21 cellular contexts compared by ENCODE assay signal in the genomic region with DNA sequence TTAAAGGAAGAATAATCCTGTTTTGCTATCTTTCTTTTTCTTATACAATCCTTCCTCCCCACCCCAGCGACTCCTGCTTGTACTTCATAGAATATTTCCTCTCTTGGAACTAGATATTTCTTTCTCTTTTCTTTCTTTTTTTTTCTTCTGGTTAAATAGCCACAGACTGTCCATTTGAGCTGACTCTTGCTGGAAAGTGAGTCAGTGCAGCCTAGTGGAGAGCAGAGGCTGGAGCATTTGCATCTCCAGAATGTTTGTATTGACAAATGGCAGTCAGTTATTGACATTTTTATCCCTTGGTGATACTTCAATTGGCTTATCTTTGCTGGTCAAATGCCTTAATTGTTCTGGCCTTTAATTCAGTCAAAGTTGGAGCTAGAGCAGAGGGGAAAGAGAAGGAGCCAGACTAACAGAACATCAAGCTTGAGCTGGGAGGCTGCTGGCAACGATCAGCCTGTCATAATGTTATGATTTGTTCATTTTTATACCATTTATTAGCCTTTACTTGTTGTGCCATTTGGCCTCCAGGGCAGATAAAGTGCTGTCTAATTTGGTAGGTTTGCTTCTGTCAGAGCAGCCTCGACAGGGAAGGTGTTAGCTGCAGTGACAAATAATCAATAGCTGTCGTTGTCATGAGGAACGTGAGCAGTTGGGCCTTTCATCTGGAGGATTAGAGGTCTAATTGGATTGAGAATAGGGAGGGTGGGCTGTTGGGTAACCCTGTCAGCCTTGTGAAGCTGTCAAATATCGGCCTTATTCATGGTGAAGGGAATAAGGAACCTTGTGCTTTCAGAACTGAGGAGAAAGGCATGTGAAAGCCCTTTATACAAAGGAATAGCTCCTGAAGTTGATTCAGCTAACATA.
DNase-seq lines count a peak whose midpoint lies in the region; ATAC-seq and TF ChIP-seq lines count a peak whose summit lies in the region.
"Had no signal": no experiment of that assay in that cellular context is flagged by ENCODE, and none has a peak within 500 bp of the region (broad histone marks: within the 10 kb centered on the region; RNA-seq: fewer than 3 reads in every experiment).

No MANE protein-coding gene starts in this region.

- no peak overlapping the region for H3K4me3 ChIP-seq in astrocyte of the spinal cord (ENCODE audit: low read depth, low read length)
- H3K4me3 ChIP-seq: esophagus squamous epithelium, right atrium auricular region, transverse colon had no signal

- H3K27me3 Mint-ChIP-seq in glutamatergic neuron (ENCODE audit: unreplicated experiment) = peaks cover 5% of the 10 kb centered on the region
- H3K27me3 Mint-ChIP-seq in type B pancreatic cell = no peaks in the 10 kb centered on the region
- no peaks in the 10 kb centered on the region for H3K27me3 Mint-ChIP-seq in effector memory CD8-positive, alpha-beta T cell
- H3K27me3 Mint-ChIP-seq in activated CD8-positive, alpha-beta T cell treated with anti-CD3 and anti-CD28 coated beads, Interleukin-2, amount 10 ng/mL, durations not matched to agents 7 days and 5 days (ENCODE audit: low read depth) = no peaks in the 10 kb centered on the region
- H3K27me3 Mint-ChIP-seq: CD4-positive, CD25-positive, alpha-beta regulatory T cell; T-cell had no signal

- H3K4me1 Mint-ChIP-seq in glutamatergic neuron (ENCODE audit: low read depth, unreplicated experiment) (peaks cover 17% of the 10 kb centered on the region), type B pancreatic cell (ENCODE audit: unreplicated experiment) (no peaks in the 10 kb centered on the region)
- peaks cover 0 to 7% of the 10 kb centered on the region in 2 donors for H3K4me1 Mint-ChIP-seq in effector memory CD8-positive, alpha-beta T cell (ENCODE audit: low read depth in 2 of 2)
- H3K4me1 Mint-ChIP-seq in activated CD8-positive, alpha-beta T cell treated with anti-CD3 and anti-CD28 coated beads, Interleukin-2, amount 10 ng/mL, durations not matched to agents 7 days and 5 days (ENCODE audit: low read depth) = no peaks in the 10 kb centered on the region
- H3K4me1 Mint-ChIP-seq: T-cell had no signal

- H3K9me3 Mint-ChIP-seq in glutamatergic neuron (ENCODE audit: unreplicated experiment) (peaks cover 4% of the 10 kb centered on the region), type B pancreatic cell (peaks cover 9% of the 10 kb centered on the region)
- peaks cover 0 to 7% of the 10 kb centered on the region in 2 donors for H3K9me3 Mint-ChIP-seq in effector memory CD8-positive, alpha-beta T cell
- H3K9me3 Mint-ChIP-seq in activated CD8-positive, alpha-beta T cell treated with anti-CD3 and anti-CD28 coated beads, Interleukin-2, amount 10 ng/mL, durations not matched to agents 7 days and 5 days (ENCODE audit: insufficient read depth) = no peaks in the 10 kb centered on the region

- POLR2A ChIA-PET in activated CD8-positive, alpha-beta T cell treated with anti-CD3 and anti-CD28 coated beads, Interleukin-2, amount 10 ng/mL, durations not matched to agents 7 days and 5 days (lab: Charles Lee) = no interaction called here

- no peak for ATAC-seq in HG02885 (IDR thresholded peaks at IDR 0.05; ENCODE audit: poor library complexity, unreplicated experiment)
- no peak for ATAC-seq in effector memory CD8-positive, alpha-beta T cell (replicated peaks)
- ATAC-seq in activated CD8-positive, alpha-beta T cell treated with anti-CD3 and anti-CD28 coated beads, Interleukin-2, amount 10 ng/mL, durations not matched to agents 7 days and 5 days = no peak
- ATAC-seq: activated T-cell treated with anti-CD3 and anti-CD28 coated beads, Interleukin-2, amount 50 U/mL, for 72 hours; left colon; stimulated activated naive CD8-positive, alpha-beta T cell treated with anti-CD3 and anti-CD28 coated beads, Interleukin-15, Interleukin-2, amounts not matched to agents 100 U/mL and 50 U/mL, for 24 hours; T-cell had no signal

- CTCF ChIA-PET in activated CD8-positive, alpha-beta T cell treated with anti-CD3 and anti-CD28 coated beads, Interleukin-2, amount 10 ng/mL, durations not matched to agents 7 days and 5 days (lab: Charles Lee) = interaction anchor here (1.0 kb wide), 1 partner anchor 35 kb away, joined by 3 read pairs; no protein-coding TSS in a partner anchor

- in situ Hi-C loops in astrocyte of the spinal cord (cut with HindIII; ENCODE audit: low sequenced_read_pairs) = no loop called here

- no peaks in the 10 kb centered on the region for H3K36me3 Mint-ChIP-seq in glutamatergic neuron (ENCODE audit: unreplicated experiment)
- peaks cover 14% of the 10 kb centered on the region for H3K36me3 Mint-ChIP-seq in type B pancreatic cell
- H3K36me3 Mint-ChIP-seq in effector memory CD8-positive, alpha-beta T cell (ENCODE audit: insufficient read depth) = peaks cover 3% of the 10 kb centered on the region
- H3K36me3 Mint-ChIP-seq in activated CD8-positive, alpha-beta T cell treated with anti-CD3 and anti-CD28 coated beads, Interleukin-2, amount 10 ng/mL, durations not matched to agents 7 days and 5 days (ENCODE audit: low read depth) = peaks cover 13% of the 10 kb centered on the region

- H3K4me3 Mint-ChIP-seq in glutamatergic neuron (ENCODE audit: unreplicated experiment) = peak overlapping the region; percentile 75
- no peak overlapping the region for H3K4me3 Mint-ChIP-seq in type B pancreatic cell
- no peak overlapping the region for H3K4me3 Mint-ChIP-seq in effector memory CD8-positive, alpha-beta T cell
- no peak overlapping the region for H3K4me3 Mint-ChIP-seq in activated CD8-positive, alpha-beta T cell treated with anti-CD3 and anti-CD28 coated beads, Interleukin-2, amount 10 ng/mL, durations not matched to agents 7 days and 5 days
- H3K4me3 Mint-ChIP-seq: activated naive CD8-positive, alpha-beta T cell treated with anti-CD3 and anti-CD28 coated beads, Interleukin-2, amount 10 ng/mL, durations not matched to agents 7 days and 5 days; activated T-cell treated with anti-CD3 and anti-CD28 coated beads, Interleukin-2, amount 50 U/mL, for 72 hours; CD4-positive, CD25-positive, alpha-beta regulatory T cell; T-cell had no signal

- H3K27ac Mint-ChIP-seq in glutamatergic neuron (ENCODE audit: unreplicated experiment) = peak overlapping the region; percentile 81
- H3K27ac Mint-ChIP-seq in type B pancreatic cell = no peak overlapping the region
- H3K27ac Mint-ChIP-seq in effector memory CD8-positive, alpha-beta T cell = no peak overlapping the region
- no peak overlapping the region for H3K27ac Mint-ChIP-seq in activated CD8-positive, alpha-beta T cell treated with anti-CD3 and anti-CD28 coated beads, Interleukin-2, amount 10 ng/mL, durations not matched to agents 7 days and 5 days
- H3K27ac Mint-ChIP-seq: activated naive CD8-positive, alpha-beta T cell treated with anti-CD3 and anti-CD28 coated beads, Interleukin-2, amount 10 ng/mL, durations not matched to agents 7 days and 5 days; activated T-cell treated with anti-CD3 and anti-CD28 coated beads, Interleukin-2, amount 50 U/mL, for 72 hours; CD4-positive, CD25-positive, alpha-beta regulatory T cell; T-cell had no signal

- peak; percentile 6 to 62 for DNase-seq in NCI-H524 (lab: John Stamatoyannopoulos, UW)
- DNase-seq in NCI-H524 treated with DMSO at 0.1 percent for 48 hours (lab: John Stamatoyannopoulos, UW) = no peak
- DNase-seq in astrocyte of the spinal cord (ENCODE audit: low read depth, low spot score) = peak; percentile 30
- peak; percentile 21 for DNase-seq in glutamatergic neuron
- DNase-seq in type B pancreatic cell (ENCODE audit: extremely low spot score, unreplicated experiment) = no peak
- no peak for DNase-seq in effector memory CD8-positive, alpha-beta T cell
- no peak for DNase-seq in activated CD8-positive, alpha-beta T cell treated with anti-CD3 and anti-CD28 coated beads, Interleukin-2, amount 10 ng/mL, durations not matched to agents 7 days and 5 days
- DNase-seq: 8988T; activated naive CD8-positive, alpha-beta T cell treated with anti-CD3 and anti-CD28 coated beads, Interleukin-2, amount 10 ng/mL, durations not matched to agents 7 days and 5 days; activated T-cell treated with anti-CD3 and anti-CD28 coated beads, Interleukin-2, amount 50 U/mL, for 72 hours; caudate nucleus; CD4-positive, CD25-positive, alpha-beta regulatory T cell; DMS79; esophagus squamous epithelium; left colon; NCI-H1930; stimulated activated naive CD8-positive, alpha-beta T cell treated with anti-CD3 and anti-CD28 coated beads, Interleukin-15, Interleukin-2, amounts not matched to agents 100 U/mL and 50 U/mL, for 24 hours; T-cell; transverse colon had no signal

- TF ChIP-seq CTCF in astrocyte of the spinal cord (IDR thresholded peaks at IDR 0.05; ENCODE audit: low read depth, low read length) (peak; percentile 35), glutamatergic neuron (IDR thresholded peaks at IDR 0.05; ENCODE audit: partially characterized antibody, unreplicated experiment) (no peak), type B pancreatic cell (conservative IDR thresholded peaks at IDR 0.05) (peak; percentile 29)

Comparison
In these comparisons a context has a peak if more than half of its experiments do, and no peak if none do; other contexts are left out.
1. DNase-seq: peak in NCI-H524 (2 of 2), astrocyte of the spinal cord (single experiment) and glutamatergic neuron (single experiment); none in NCI-H524 treated with DMSO at 0.1 percent for 48 hours (single experiment), type B pancreatic cell (single experiment), effector memory CD8-positive, alpha-beta T cell (0 of 3) and activated CD8-positive, alpha-beta T cell treated with anti-CD3 and anti-CD28 coated beads, Interleukin-2, amount 10 ng/mL, durations not matched to agents 7 days and 5 days (single experiment).